In genomic region chr12:95996034-95996658, GRCh38 we compare ENCODE assay signal across 13 cellular contexts. TPM values are rescaled to one million over a fixed set of nuclear protein-coding genes. Genes with fewer than 3 reads are reported as not detected.
DNase-seq lines count a peak whose midpoint lies in the region; ATAC-seq lines count a peak whose summit lies in the region.
"Had no signal": no experiment of that assay in that cellular context is flagged by ENCODE, and none has a peak within 500 bp of the region (broad histone marks: within the 10 kb centered on the region; RNA-seq: fewer than 3 reads in every experiment).

Gene HAL, minus strand, starts transcription at chr12:95996344. Its CDS starts 434 bp downstream, at chr12:95995910.

- DNase-seq in NOMO-1 (lab: John Stamatoyannopoulos, UW; ENCODE audit: unreplicated experiment in 2 of 2) (peak; percentile 75 to 95), NCI-H2081 treated with DMSO at 0.1 percent for 48 hours (lab: John Stamatoyannopoulos, UW) (no peak)
- DNase-seq in naive thymus-derived CD4-positive, alpha-beta T cell, result no peak
- no peak for DNase-seq in stimulated activated naive CD4-positive, alpha-beta T cell (lab: John Stamatoyannopoulos, UW)
- DNase-seq: activated CD4-positive, alpha-beta memory T cell treated with anti-CD3 and anti-CD28 coated beads, Interleukin-2, amount 10 ng/mL, durations not matched to agents 7 days and 5 days; HFFc6; KG1 had no signal

- ATAC-seq in esophagus mucosa, result peak; percentile 61
- ATAC-seq in naive thymus-derived CD4-positive, alpha-beta T cell, result peak; percentile 50
- no peak for ATAC-seq in HG03280 (IDR thresholded peaks at IDR 0.05; ENCODE audit: unreplicated experiment)
- no peak for ATAC-seq in HG03378 (IDR thresholded peaks at IDR 0.05; ENCODE audit: unreplicated experiment)
- ATAC-seq: activated naive CD4-positive, alpha-beta T cell treated with anti-CD3 and anti-CD28 coated beads, Interleukin-2, amount 50 U/mL, for 72 hours had no signal

- peaks cover 3 to 12% (median 8%) of the 10 kb centered on the region in 5 donors for H3K36me3 Mint-ChIP-seq in naive thymus-derived CD4-positive, alpha-beta T cell
- H3K36me3 Mint-ChIP-seq: activated naive CD4-positive, alpha-beta T cell treated with anti-CD3 and anti-CD28 coated beads, Interleukin-2, amount 50 U/mL, for 72 hours had no signal

- peaks cover 0 to 5% (median 0%) of the 10 kb centered on the region in 5 donors for H3K27me3 Mint-ChIP-seq in naive thymus-derived CD4-positive, alpha-beta T cell

- H3K4me3 ChIP-seq in BLaER1 treated with 17β-estradiol and CSF1 and Interleukin-3, amounts not matched to agents 10 nM and 100 nM, result peak within 1 kb of the TSS in 8 of 10 experiments; percentile 14 to 52 (median 22); a peak in 11 of 20 replicates
- no peak within 1 kb of the TSS for H3K4me3 ChIP-seq in naive thymus-derived CD4-positive, alpha-beta T cell (ENCODE audit: low read length)
- H3K4me3 ChIP-seq: neural progenitor cell had no signal

- H4K20me1 ChIP-seq in BLaER1 treated with 17β-estradiol and CSF1 and Interleukin-3, amounts not matched to agents 10 nM and 100 nM, result no peaks in the 10 kb centered on the region

- peaks cover 0 to 13% (median 3%) of the 10 kb centered on the region in 7 donors for H3K4me1 Mint-ChIP-seq in naive thymus-derived CD4-positive, alpha-beta T cell

- H3K27ac Mint-ChIP-seq in naive thymus-derived CD4-positive, alpha-beta T cell, result peak within 1 kb of the TSS in 2 of 9 donors; percentile 20 to 26
- H3K27ac Mint-ChIP-seq: activated CD4-positive, alpha-beta memory T cell treated with anti-CD3 and anti-CD28 coated beads, Interleukin-2, amount 10 ng/mL, durations not matched to agents 7 days and 5 days; activated naive CD4-positive, alpha-beta T cell treated with anti-CD3 and anti-CD28 coated beads, Interleukin-2, amount 50 U/mL, for 72 hours; HFFc6; neural progenitor cell had no signal

- H3K27ac ChIP-seq in BLaER1 treated with 17β-estradiol and CSF1 and Interleukin-3, amounts not matched to agents 10 nM and 100 nM, result peak within 1 kb of the TSS; percentile 60 to 91 (median 81)
- H3K27ac ChIP-seq in naive thymus-derived CD4-positive, alpha-beta T cell (ENCODE audit: low read depth, low read length), result no peak within 1 kb of the TSS
- H3K27ac ChIP-seq: neural progenitor cell had no signal

- no peaks in the 10 kb centered on the region for H3K9me3 Mint-ChIP-seq in naive thymus-derived CD4-positive, alpha-beta T cell
- H3K9me3 Mint-ChIP-seq: activated CD4-positive, alpha-beta memory T cell treated with anti-CD3 and anti-CD28 coated beads, Interleukin-2, amount 10 ng/mL, durations not matched to agents 7 days and 5 days; activated naive CD4-positive, alpha-beta T cell treated with anti-CD3 and anti-CD28 coated beads, Interleukin-2, amount 50 U/mL, for 72 hours; HFFc6; neural progenitor cell had no signal

- POLR2A ChIA-PET in naive thymus-derived CD4-positive, alpha-beta T cell (lab: Charles Lee), result no interaction called here

- H3K4me3 Mint-ChIP-seq in naive thymus-derived CD4-positive, alpha-beta T cell, result no peak within 1 kb of the TSS
- H3K4me3 Mint-ChIP-seq: activated CD4-positive, alpha-beta memory T cell treated with anti-CD3 and anti-CD28 coated beads, Interleukin-2, amount 10 ng/mL, durations not matched to agents 7 days and 5 days; HFFc6; neural progenitor cell had no signal

- peak within 1 kb of the TSS; percentile 17 to 76 (median 62); a peak in 20 of 22 replicates for H3K9ac ChIP-seq in BLaER1 treated with 17β-estradiol and CSF1 and Interleukin-3, amounts not matched to agents 10 nM and 100 nM
- H3K9ac ChIP-seq: neural progenitor cell had no signal

- intact Hi-C loops in naive thymus-derived CD4-positive, alpha-beta T cell (cut with micrococcal nuclease), result loop anchor here in 1 of 2 donors (5.0 kb wide), 1 partner anchor 139 kb away; the partner anchor contains the start of gene SNRPF

- H3K4me2 ChIP-seq in BLaER1 treated with 17β-estradiol and CSF1 and Interleukin-3, amounts not matched to agents 10 nM and 100 nM, result peak within 1 kb of the TSS; percentile 19 to 97 (median 82); a peak in 20 of 22 replicates
- H3K4me2 ChIP-seq: neural progenitor cell had no signal

- 0 out of 22 replicates have a peak, but pooled peaks cover 0 to 6% (median 0%) of the 10 kb centered on the region in 11 experiments for H3K9me3 ChIP-seq in BLaER1 treated with 17β-estradiol and CSF1 and Interleukin-3, amounts not matched to agents 10 nM and 100 nM (replicated peaks in 1 of 11)
- H3K9me3 ChIP-seq in naive thymus-derived CD4-positive, alpha-beta T cell (ENCODE audit: control insufficient read depth in 2 of 3, low read length in 3 of 3), result no peaks in the 10 kb centered on the region

- H3K36me3 ChIP-seq in BLaER1 treated with 17β-estradiol and CSF1 and Interleukin-3, amounts not matched to agents 10 nM and 100 nM, result peaks cover 9 to 49% (median 22%) of the 10 kb centered on the region in 11 experiments; a peak in 21 of 22 replicates
- peaks cover 0 to 4% (median 0%) of the 10 kb centered on the region in 3 experiments for H3K36me3 ChIP-seq in naive thymus-derived CD4-positive, alpha-beta T cell (ENCODE audit: control insufficient read depth in 2 of 3, insufficient read depth in 3 of 3, low read length in 3 of 3)
- H3K36me3 ChIP-seq: neural progenitor cell had no signal

- H3K4me1 ChIP-seq in BLaER1 treated with 17β-estradiol and CSF1 and Interleukin-3, amounts not matched to agents 10 nM and 100 nM, result peaks cover 7 to 61% (median 43%) of the 10 kb centered on the region in 10 experiments
- no peaks in the 10 kb centered on the region for H3K4me1 ChIP-seq in naive thymus-derived CD4-positive, alpha-beta T cell (ENCODE audit: control insufficient read depth in 2 of 2, insufficient read depth in 2 of 2, low read length in 2 of 2)

- H3K27me3 ChIP-seq in BLaER1 treated with 17β-estradiol and CSF1 and Interleukin-3, amounts not matched to agents 10 nM and 100 nM, result no peaks in the 10 kb centered on the region
- H3K27me3 ChIP-seq in naive thymus-derived CD4-positive, alpha-beta T cell (ENCODE audit: control insufficient read depth in 2 of 2, insufficient read depth in 2 of 2, low read length in 2 of 2), result no peaks in the 10 kb centered on the region
- H3K27me3 ChIP-seq: neural progenitor cell had no signal

- CTCF ChIA-PET in naive thymus-derived CD4-positive, alpha-beta T cell (lab: Charles Lee), result interaction anchor here (6.2 kb wide), 1 partner anchor 78 kb away, joined by 85 read pairs; no protein-coding TSS in a partner anchor

RNA-seq across cellular contexts. Expression of gene HAL, which starts in this region (rescaled TPM):
- 0.28 TPM for total RNA-seq in esophagus mucosa
- 1 to 10 TPM in 3 of 5 experiments, under 1 TPM in 2; 0.24 to 7.0 (median 1.1) TPM for total RNA-seq in naive thymus-derived CD4-positive, alpha-beta T cell
- polyA plus RNA-seq in naive thymus-derived CD4-positive, alpha-beta T cell, result not detected
- total RNA-seq: HFFc6 had no signal

Comparison
In these comparisons a context has a peak if more than half of its experiments do, and no peak if none do; other contexts are left out.
1. Peak in ATAC-seq in esophagus mucosa; RNA of the gene not detected or under 1 TPM.
2. DNase-seq: peak in NOMO-1 (2 of 2); none in naive thymus-derived CD4-positive, alpha-beta T cell (0 of 9), stimulated activated naive CD4-positive, alpha-beta T cell (0 of 6) and NCI-H2081 treated with DMSO at 0.1 percent for 48 hours (single experiment).